ENCODE assay signal across 8 cellular contexts in genomic region chr11:118909619-118910308, GRCh38. TPM values are rescaled to one million over a fixed set of nuclear protein-coding genes. Genes with fewer than 3 reads are reported as not detected.
DNase-seq lines count a peak whose midpoint lies in the region; ATAC-seq, FAIRE-seq and TF ChIP-seq lines count a peak whose summit lies in the region.

No MANE protein-coding gene starts in this region.

- no TSS peak for BruUV-seq in K562 (replicated peaks; lab: Mats Ljungman, UMichigan)

- 70% methylated on average over 15 of the region's 21 CpGs for WGBS in K562 (ENCODE audit: insufficient coverage, low coverage, missing lambda C conversion rate)

- H3K27me3 Mint-ChIP-seq in stimulated activated naive B cell treated with anti-CD40 and anti-IgM and Interleukin-4, amounts not matched to agents 10 μg/mL and 1 μg/mL and 100 μg/mL, for 72 hours, result no peaks in the 10 kb centered on the region

- TF ChIP-seq RAD21 in K562 (CRISPR knock-in tag; conservative IDR thresholded peaks at IDR 0.05 in 1 of 2, IDR thresholded peaks at IDR 0.05 in 1 of 2), result no peak

- no peak overlapping the region for H3K4me3 Mint-ChIP-seq in stimulated activated naive B cell treated with anti-CD40 and anti-IgM and Interleukin-4, amounts not matched to agents 10 μg/mL and 1 μg/mL and 100 μg/mL, for 72 hours

- no peak overlapping the region for H3K4me3 ChIP-seq in K562
- peak overlapping the region; percentile 69 for H3K4me3 ChIP-seq in iPS-20b (ENCODE audit: low read length)

- TF ChIP-seq CTCF in K562 (IDR thresholded peaks at IDR 0.05 in 2 of 3, conservative IDR thresholded peaks at IDR 0.05 in 1 of 3; ENCODE audit: insufficient read depth in 2 of 3, low read depth in 1 of 3, low read length in 3 of 3), result no peak

- POLR2A ChIA-PET in K562 (lab: Yijun Ruan, JAX), result interaction anchor here (0.6 to 1.0 kb wide), 5 partner anchors 14 to 406 kb away, joined by 3 to 4 read pairs (median 3); no protein-coding TSS in a partner anchor

- CTCF ChIA-PET in K562 (lab: Yijun Ruan, JAX; ENCODE audit: low intra/inter-chr PET ratio), result interaction anchor here (0.7 kb wide), 1 partner anchor 16 kb away, joined by 3 read pairs; no protein-coding TSS in a partner anchor

- no peak overlapping the region for H3K27ac ChIP-seq in K562 (ENCODE audit: extremely low read depth, low read depth, low read length)
- H3K27ac ChIP-seq in iPS-20b (ENCODE audit: low read length), result peak overlapping the region; percentile 86

- no peak overlapping the region for H2AFZ ChIP-seq in K562 (ENCODE audit: low read depth, low read length)

- no peak for TF ChIP-seq POLR2A in K562 (conservative IDR thresholded peaks at IDR 0.05)

- peak overlapping the region in 1 of 2 experiments; percentile 78; a peak in 2 of 4 replicates for H3K9ac ChIP-seq in K562 (ENCODE audit: insufficient read depth in 1 of 2, low read depth in 2 of 2, low read length in 2 of 2)
- H3K9ac ChIP-seq in iPS-20b (ENCODE audit: low read depth, low read length), result peak overlapping the region; percentile 79; the same call in 1 of the 2 replicates

- H3K27ac Mint-ChIP-seq in stimulated activated naive B cell treated with anti-CD40 and anti-IgM and Interleukin-4, amounts not matched to agents 10 μg/mL and 1 μg/mL and 100 μg/mL, for 72 hours, result peak overlapping the region; percentile 31

- H3K36me3 Mint-ChIP-seq in stimulated activated naive B cell treated with anti-CD40 and anti-IgM and Interleukin-4, amounts not matched to agents 10 μg/mL and 1 μg/mL and 100 μg/mL, for 72 hours, result peaks cover 15 to 19% of the 10 kb centered on the region in 2 donors

- no peaks in the 10 kb centered on the region for H4K20me1 ChIP-seq in K562 (replicated peaks; ENCODE audit: control insufficient read depth, insufficient read depth, low read length)

- peaks cover 32% of the 10 kb centered on the region for H3K79me2 ChIP-seq in K562 (ENCODE audit: control insufficient read depth, insufficient read depth, low read length)

- ATAC-seq in K562, result no peak
- ATAC-seq in stimulated activated naive B cell treated with anti-CD40 and anti-IgM and Interleukin-4, amounts not matched to agents 10 μg/mL and 1 μg/mL and 100 μg/mL, for 72 hours (replicated peaks), result no peak
- no peak for ATAC-seq in GM18868 (IDR thresholded peaks at IDR 0.05; ENCODE audit: unreplicated experiment)
- no peak for ATAC-seq in HG03135 (IDR thresholded peaks at IDR 0.05; ENCODE audit: unreplicated experiment)

- H3K9me3 ChIP-seq in K562 (replicated peaks; ENCODE audit: control insufficient read depth, insufficient read depth, low read depth, low read length), result no peaks in the 10 kb centered on the region; the same call in 1 of the 2 replicates
- H3K9me3 ChIP-seq in iPS-20b (ENCODE audit: insufficient read depth, low read depth, low read length), result no peaks in the 10 kb centered on the region

- peaks cover 35 to 72% of the 10 kb centered on the region in 2 experiments for H3K4me1 ChIP-seq in K562 (replicated peaks in 1 of 2; ENCODE audit: control insufficient read depth in 2 of 2, insufficient read depth in 2 of 2, low read length in 2 of 2)
- peaks cover 51% of the 10 kb centered on the region for H3K4me1 ChIP-seq in iPS-20b (ENCODE audit: insufficient read depth, low read length)

- no peak overlapping the region for H3K4me2 ChIP-seq in K562 (ENCODE audit: insufficient read depth, low read length)

- H3K9me1 ChIP-seq in K562 (ENCODE audit: control insufficient read depth, insufficient read depth, low read length), result peaks cover 5% of the 10 kb centered on the region

- no peak for FAIRE-seq in K562 (lab: Jason Lieb, UNC)

- TF ChIP-seq EP300 in K562 (IDR thresholded peaks at IDR 0.05; ENCODE audit: low read length), result no peak

- in situ Hi-C loops in K562 (cut with MboI), result no loop called here

- H3K27me3 ChIP-seq in K562 (ENCODE audit: control insufficient read depth in 2 of 2, insufficient read depth in 2 of 2, low read length in 2 of 2) (no peaks in the 10 kb centered on the region; a peak in 1 of 5 replicates), iPS-20b (ENCODE audit: insufficient read depth, low read length) (no peaks in the 10 kb centered on the region)

- H3K9me3 Mint-ChIP-seq in stimulated activated naive B cell treated with anti-CD40 and anti-IgM and Interleukin-4, amounts not matched to agents 10 μg/mL and 1 μg/mL and 100 μg/mL, for 72 hours, result no peaks in the 10 kb centered on the region

- peak; percentile 42 for DNase-seq in HT-29 (ENCODE audit: low spot score)
- no peak for DNase-seq in K562 (ENCODE audit: extremely low read depth in 1 of 4, low spot score in 3 of 4)
- no peak for DNase-seq in stimulated activated naive B cell treated with anti-CD40 and anti-IgM and Interleukin-4, amounts not matched to agents 10 μg/mL and 1 μg/mL and 100 μg/mL, for 72 hours
- no peak for DNase-seq in NCI-H1436 (lab: John Stamatoyannopoulos, UW)
- no peak for DNase-seq in mucosa of gallbladder (ENCODE audit: low spot score)

- peaks cover 53 to 75% of the 10 kb centered on the region in 2 donors for H3K4me1 Mint-ChIP-seq in stimulated activated naive B cell treated with anti-CD40 and anti-IgM and Interleukin-4, amounts not matched to agents 10 μg/mL and 1 μg/mL and 100 μg/mL, for 72 hours

- H3K36me3 ChIP-seq in K562 (ENCODE audit: control insufficient read depth, insufficient read depth, low read length), result peaks cover 26% of the 10 kb centered on the region; the same call in 2 of the 3 replicates
- peaks cover 23% of the 10 kb centered on the region for H3K36me3 ChIP-seq in iPS-20b (ENCODE audit: insufficient read depth, low read depth, low read length)

- intact Hi-C loops in K562 (cut with micrococcal nuclease), result loop anchor here (5.0 kb wide), 2 partner anchors 193 to 408 kb away; partner anchors contain the start of genes DPAGT1 and MCAM

RNA-seq across cellular contexts. Expression of gene BCL9L, which starts 16.0 kb away (rescaled TPM):
- total RNA-seq in HT-29 (2014; rRNA removed; shearing (Covaris generic)), result 77.9 and 94.4 TPM in 2 replicates
- 10.2 and 17.0 TPM in 2 replicates for total RNA-seq in K562 (2011; cell fraction: chromatin; rRNA removed; ENCODE audit: low replicate concordance)
- total RNA-seq in K562 (2011; cell fraction: nucleolus; rRNA removed), result 8.0 and 8.2 TPM in 2 replicates
- 8.4 and 9.2 TPM in 2 replicates for total RNA-seq in K562 (2011; cell fraction: nucleoplasm; rRNA removed)
- total RNA-seq in K562 (2014; rRNA removed) (2.6 and 3.3 TPM in 2 replicates), K562 (2014; rRNA removed; fragmentation: Illumina TruSeq; extraction: Trizol) (0.38 and 0.76 TPM in 2 replicates), K562 (2015; rRNA removed; fragmentation: Illumina TruSeq; extraction: Trizol) (2.2 and 2.5 TPM in 2 replicates), K562 (2021) (14.6 and 17.9 TPM in 2 replicates), mucosa of gallbladder (107 TPM)
- polyA plus RNA-seq in K562 (2011; rRNA removed) (0.61 and 1.3 TPM in 2 replicates), K562 (2014; fragmentation: Illumina TruSeq; extraction: Trizol) (7.6 and 10.1 TPM in 2 replicates), K562 (2014; fragmentation: Nextera tagmentation; extraction: Ambion mirVana) (under 1 TPM; 0.01 to 0.03 TPM), K562 (2014; rRNA removed) (4.8 and 5.3 TPM in 2 replicates)
- 0.52 and 2.5 TPM in 2 replicates for polyA plus RNA-seq in K562 (2011; cell fraction: cytosol; rRNA removed)
- 6.3 and 14.0 TPM in 2 replicates for polyA plus RNA-seq in K562 (2011; cell fraction: nucleus; rRNA removed)
- polyA plus RNA-seq in K562 (2012), result 9.7 and 9.9 TPM in 2 replicates
- 0.33 and 0.60 TPM in 2 replicates for polyA minus RNA-seq in K562 (2011; rRNA and poly(A)+ RNA removed)
- 4.6 and 5.6 TPM in 2 replicates for polyA minus RNA-seq in K562 (2011; cell fraction: cytosol; rRNA and poly(A)+ RNA removed)
- 3.8 and 4.8 TPM in 2 replicates for polyA minus RNA-seq in K562 (2011; cell fraction: nucleus; rRNA and poly(A)+ RNA removed)

RNA-seq across cellular contexts. Expression of gene CXCR5, which starts 26.1 kb away (rescaled TPM):
- not detected in 2 replicates for total RNA-seq in HT-29 (2014; rRNA removed; shearing (Covaris generic))
- total RNA-seq in K562 (2011; cell fraction: chromatin; rRNA removed; ENCODE audit: low replicate concordance), result not detected in 2 replicates
- total RNA-seq in K562 (2011; cell fraction: nucleolus; rRNA removed), result not detected in 2 replicates
- total RNA-seq in K562 (2011; cell fraction: nucleoplasm; rRNA removed), result not detected in 2 replicates
- total RNA-seq in K562 (2014; rRNA removed), result not detected in 2 replicates
- not detected in 2 replicates for total RNA-seq in K562 (2014; rRNA removed; fragmentation: Illumina TruSeq; extraction: Trizol)
- not detected in 2 replicates for total RNA-seq in K562 (2015; rRNA removed; fragmentation: Illumina TruSeq; extraction: Trizol)
- 0.04 TPM in 1 of 2 replicates, not detected in the other for total RNA-seq in K562 (2021)
- polyA plus RNA-seq in K562 (2011; rRNA removed), result not detected in 2 replicates
- polyA plus RNA-seq in K562 (2011; cell fraction: cytosol; rRNA removed), result 0.03 TPM in 1 of 2 replicates, not detected in the other
- polyA plus RNA-seq in K562 (2011; cell fraction: nucleus; rRNA removed), result not detected in 2 replicates
- polyA plus RNA-seq in K562 (2012), result not detected in 2 replicates
- polyA plus RNA-seq in K562 (2014; fragmentation: Illumina TruSeq; extraction: Trizol), result not detected in 2 replicates
- under 1 TPM; 0.03 to 0.06 TPM for polyA plus RNA-seq in K562 (2014; fragmentation: Nextera tagmentation; extraction: Ambion mirVana)
- polyA plus RNA-seq in K562 (2014; rRNA removed), result not detected in 2 replicates
- polyA minus RNA-seq in K562 (2011; rRNA and poly(A)+ RNA removed), result not detected in 2 replicates
- not detected in 2 replicates for polyA minus RNA-seq in K562 (2011; cell fraction: cytosol; rRNA and poly(A)+ RNA removed)
- polyA minus RNA-seq in K562 (2011; cell fraction: nucleus; rRNA and poly(A)+ RNA removed), result not detected in 2 replicates
- total RNA-seq in mucosa of gallbladder, result 0.06 TPM

RNA-seq across cellular contexts. Expression of gene UPK2, which starts 46.3 kb away (rescaled TPM):
- total RNA-seq in HT-29 (2014; rRNA removed; shearing (Covaris generic)), result 0.31 TPM in 1 of 2 replicates, not detected in the other
- not detected in 2 replicates for total RNA-seq in K562 (2011; cell fraction: chromatin; rRNA removed; ENCODE audit: low replicate concordance)
- total RNA-seq in K562 (2011; cell fraction: nucleolus; rRNA removed), result not detected in 2 replicates
- not detected in 2 replicates for total RNA-seq in K562 (2011; cell fraction: nucleoplasm; rRNA removed)
- total RNA-seq in K562 (2014; rRNA removed), result not detected in 2 replicates
- not detected in 2 replicates for total RNA-seq in K562 (2014; rRNA removed; fragmentation: Illumina TruSeq; extraction: Trizol)
- not detected in 2 replicates for total RNA-seq in K562 (2015; rRNA removed; fragmentation: Illumina TruSeq; extraction: Trizol)
- total RNA-seq in K562 (2021), result not detected in 2 replicates
- polyA plus RNA-seq in K562 (2011; rRNA removed), result not detected in 2 replicates
- not detected in 2 replicates for polyA plus RNA-seq in K562 (2011; cell fraction: cytosol; rRNA removed)
- polyA plus RNA-seq in K562 (2011; cell fraction: nucleus; rRNA removed), result not detected in 2 replicates
- not detected in 2 replicates for polyA plus RNA-seq in K562 (2012)
- polyA plus RNA-seq in K562 (2014; fragmentation: Illumina TruSeq; extraction: Trizol), result not detected in 2 replicates
- not detected for polyA plus RNA-seq in K562 (2014; fragmentation: Nextera tagmentation; extraction: Ambion mirVana)
- not detected in 2 replicates for polyA plus RNA-seq in K562 (2014; rRNA removed)
- polyA minus RNA-seq in K562 (2011; rRNA and poly(A)+ RNA removed), result not detected in 2 replicates
- polyA minus RNA-seq in K562 (2011; cell fraction: cytosol; rRNA and poly(A)+ RNA removed), result not detected in 2 replicates
- not detected in 2 replicates for polyA minus RNA-seq in K562 (2011; cell fraction: nucleus; rRNA and poly(A)+ RNA removed)
- total RNA-seq in mucosa of gallbladder, result not detected
